In the genomic region with DNA sequence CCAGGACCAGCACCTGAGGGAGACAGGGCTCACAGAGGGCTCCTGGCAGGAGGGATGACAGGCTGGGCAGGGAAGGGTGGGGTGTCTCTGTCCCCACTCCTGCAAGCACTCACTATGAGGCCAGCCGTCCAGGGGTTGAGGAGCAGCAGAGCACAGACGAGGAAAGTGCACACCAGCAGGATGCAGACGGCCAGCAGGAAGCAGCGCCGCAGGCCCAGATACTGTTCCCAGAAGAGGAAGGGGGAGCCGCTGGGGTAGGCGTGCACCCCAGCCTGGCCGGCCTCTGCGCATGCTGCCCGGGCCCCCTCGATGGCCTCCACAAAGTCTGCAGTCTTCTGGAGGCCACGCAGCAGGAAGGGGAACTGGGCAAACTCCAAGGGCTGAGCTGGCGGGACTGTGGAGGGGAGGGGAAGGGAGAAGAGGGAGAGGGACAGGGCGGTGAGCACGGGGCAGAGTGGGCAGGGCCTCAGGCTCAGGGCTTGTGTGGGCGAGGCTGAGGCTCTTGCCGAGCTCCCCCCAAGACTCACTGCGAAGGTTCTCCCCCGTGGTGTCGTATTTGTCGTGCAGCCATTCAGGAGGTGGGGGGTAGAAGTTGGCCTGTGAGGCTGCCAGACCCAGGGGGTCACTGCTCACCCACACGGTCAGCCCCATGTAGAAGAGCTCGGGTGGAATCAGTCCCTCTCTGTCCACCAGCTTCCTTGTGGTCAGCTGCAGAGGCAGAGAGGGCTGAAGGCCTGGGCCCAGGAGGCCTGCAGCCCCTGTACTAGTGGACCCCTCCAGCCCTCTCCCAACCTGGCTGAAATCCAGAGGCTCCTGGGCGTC, we compare ENCODE assay signal across 1 cellular context.
TF ChIP-seq lines count a peak whose summit lies in the region.

No MANE protein-coding gene starts in this region.

TF ChIP-seq in HepG2, 621 proteins besides CTCF, POLR2A, EP300 and RAD21 (continued from another document and continues in another):
- TF ChIP-seq, protein P1, sequence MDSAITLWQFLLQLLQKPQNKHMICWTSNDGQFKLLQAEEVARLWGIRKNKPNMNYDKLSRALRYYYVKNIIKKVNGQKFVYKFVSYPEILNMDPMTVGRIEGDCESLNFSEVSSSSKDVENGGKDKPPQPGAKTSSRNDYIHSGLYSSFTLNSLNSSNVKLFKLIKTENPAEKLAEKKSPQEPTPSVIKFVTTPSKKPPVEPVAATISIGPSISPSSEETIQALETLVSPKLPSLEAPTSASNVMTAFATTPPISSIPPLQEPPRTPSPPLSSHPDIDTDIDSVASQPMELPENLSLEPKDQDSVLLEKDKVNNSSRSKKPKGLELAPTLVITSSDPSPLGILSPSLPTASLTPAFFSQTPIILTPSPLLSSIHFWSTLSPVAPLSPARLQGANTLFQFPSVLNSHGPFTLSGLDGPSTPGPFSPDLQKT (CRISPR knock-in tag; IDR thresholded peaks at IDR 0.05; ENCODE audit: borderline replicate concordance), result no peak
- no peak for TF ChIP-seq ZSCAN29 (CRISPR knock-in tag; conservative IDR thresholded peaks at IDR 0.05)
- peak; percentile 37; the same call in 1 of the 2 replicates for TF ChIP-seq THRA (CRISPR knock-in tag; IDR thresholded peaks at IDR 0.05; ENCODE audit: borderline replicate concordance)
- TF ChIP-seq CC2D1A (CRISPR knock-in tag; IDR thresholded peaks at IDR 0.05), result no peak
- 0 out of 2 replicates have a peak, but pooled peaks have one; percentile 32 for TF ChIP-seq NR2C2 (CRISPR knock-in tag; IDR thresholded peaks at IDR 0.05; ENCODE audit: borderline replicate concordance)
- TF ChIP-seq, protein P2, sequence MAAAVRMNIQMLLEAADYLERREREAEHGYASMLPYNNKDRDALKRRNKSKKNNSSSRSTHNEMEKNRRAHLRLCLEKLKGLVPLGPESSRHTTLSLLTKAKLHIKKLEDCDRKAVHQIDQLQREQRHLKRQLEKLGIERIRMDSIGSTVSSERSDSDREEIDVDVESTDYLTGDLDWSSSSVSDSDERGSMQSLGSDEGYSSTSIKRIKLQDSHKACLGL (CRISPR knock-in tag; IDR thresholded peaks at IDR 0.05), result peak; percentile 46
- peak; percentile 70; the same call in 1 of the 2 replicates for TF ChIP-seq ZNF772 (CRISPR knock-in tag; IDR thresholded peaks at IDR 0.05)
- TF ChIP-seq ZNF550 (CRISPR knock-in tag; IDR thresholded peaks at IDR 0.05; ENCODE audit: borderline replicate concordance), result no peak
- no peak for TF ChIP-seq CBX1 (IDR thresholded peaks at IDR 0.05; ENCODE audit: low read depth)
- TF ChIP-seq NPAS2 (CRISPR knock-in tag; IDR thresholded peaks at IDR 0.05; ENCODE audit: borderline replicate concordance), result no peak
- peak; percentile 73; the same call in 1 of the 2 replicates for TF ChIP-seq BORCS8-MEF2B (CRISPR knock-in tag; IDR thresholded peaks at IDR 0.05)
- TF ChIP-seq LCORL (IDR thresholded peaks at IDR 0.05), result no peak
- TF ChIP-seq LCORL (CRISPR knock-in tag; IDR thresholded peaks at IDR 0.05), result no peak; the same call in 1 of the 2 replicates
- TF ChIP-seq ZNF335 (CRISPR knock-in tag; IDR thresholded peaks at IDR 0.05), result peak; percentile 46
- no peak; the same call in 1 of the 2 replicates for TF ChIP-seq PAX8 (CRISPR knock-in tag; IDR thresholded peaks at IDR 0.05; ENCODE audit: borderline replicate concordance)
- no peak for TF ChIP-seq ZNF850 (CRISPR knock-in tag; conservative IDR thresholded peaks at IDR 0.05)
- no peak for TF ChIP-seq IKZF4 (CRISPR knock-in tag; IDR thresholded peaks at IDR 0.05; ENCODE audit: borderline replicate concordance, low read depth, not compliant biosample characterization)
- TF ChIP-seq MAZ (IDR thresholded peaks at IDR 0.05; ENCODE audit: borderline replicate concordance, low read depth, low read length), result peak; percentile 31; the same call in 1 of the 2 replicates
- 0 out of 2 replicates have a peak, but pooled peaks have one; percentile 23 for TF ChIP-seq MAZ (CRISPR knock-in tag; IDR thresholded peaks at IDR 0.05; ENCODE audit: low read depth)
- no peak for TF ChIP-seq TCF7 (IDR thresholded peaks at IDR 0.05; ENCODE audit: low read depth)
- no peak for TF ChIP-seq MTF2 (CRISPR knock-in tag; IDR thresholded peaks at IDR 0.05; ENCODE audit: borderline replicate concordance)
- TF ChIP-seq ZBTB42 (CRISPR knock-in tag; IDR thresholded peaks at IDR 0.05), result no peak
- TF ChIP-seq ZNF512 (CRISPR knock-in tag; IDR thresholded peaks at IDR 0.05), result peak; percentile 61; the same call in 1 of the 2 replicates
- no peak for TF ChIP-seq U2AF1 (optimal IDR thresholded peaks at IDR 0.05; ENCODE audit: low read depth, low read length)
- TF ChIP-seq ATF7 (IDR thresholded peaks at IDR 0.05), result no peak
- TF ChIP-seq ATF7 (CRISPR knock-in tag; IDR thresholded peaks at IDR 0.05), result no peak; the same call in 1 of the 2 replicates
- TF ChIP-seq ZBTB25 (CRISPR knock-in tag; IDR thresholded peaks at IDR 0.05), result peak; percentile 14; the same call in 1 of the 2 replicates
- no peak for TF ChIP-seq ZFP36L1 (CRISPR knock-in tag; IDR thresholded peaks at IDR 0.05)
- TF ChIP-seq ZFP1 (CRISPR knock-in tag; IDR thresholded peaks at IDR 0.05), result no peak
- no peak for TF ChIP-seq ZNF549 (CRISPR knock-in tag; IDR thresholded peaks at IDR 0.05)
- TF ChIP-seq PAWR (CRISPR knock-in tag; IDR thresholded peaks at IDR 0.05; ENCODE audit: borderline replicate concordance), result no peak
- TF ChIP-seq MTA1 (CRISPR knock-in tag; IDR thresholded peaks at IDR 0.05; ENCODE audit: borderline replicate concordance), result 0 out of 2 replicates have a peak, but pooled peaks have one; percentile 49
- peak; percentile 55; the same call in 1 of the 2 replicates for TF ChIP-seq POLR2AphosphoS5 (IDR thresholded peaks at IDR 0.05; ENCODE audit: low read depth, low read length)
- TF ChIP-seq ZIK1 (CRISPR knock-in tag; IDR thresholded peaks at IDR 0.05; ENCODE audit: borderline replicate concordance, low read depth), result no peak
- peak; percentile 69 for TF ChIP-seq ZSCAN21 (CRISPR knock-in tag; IDR thresholded peaks at IDR 0.05; ENCODE audit: borderline replicate concordance)
- no peak for TF ChIP-seq RERE (CRISPR knock-in tag; IDR thresholded peaks at IDR 0.05; ENCODE audit: low read depth)
- 0 out of 2 replicates have a peak, but pooled peaks have one; percentile 62 for TF ChIP-seq SMAD3 (CRISPR knock-in tag; IDR thresholded peaks at IDR 0.05)
- 0 out of 2 replicates have a peak, but pooled peaks have one; percentile 50 for TF ChIP-seq ZFP37 (CRISPR knock-in tag; IDR thresholded peaks at IDR 0.05; ENCODE audit: borderline replicate concordance)
- TF ChIP-seq EEA1 (CRISPR knock-in tag; IDR thresholded peaks at IDR 0.05; ENCODE audit: borderline replicate concordance), result peak; percentile 60; the same call in 1 of the 2 replicates
- TF ChIP-seq ZNF768 (CRISPR knock-in tag; IDR thresholded peaks at IDR 0.05), result peak; percentile 70; the same call in 1 of the 2 replicates
- TF ChIP-seq, protein P3, sequence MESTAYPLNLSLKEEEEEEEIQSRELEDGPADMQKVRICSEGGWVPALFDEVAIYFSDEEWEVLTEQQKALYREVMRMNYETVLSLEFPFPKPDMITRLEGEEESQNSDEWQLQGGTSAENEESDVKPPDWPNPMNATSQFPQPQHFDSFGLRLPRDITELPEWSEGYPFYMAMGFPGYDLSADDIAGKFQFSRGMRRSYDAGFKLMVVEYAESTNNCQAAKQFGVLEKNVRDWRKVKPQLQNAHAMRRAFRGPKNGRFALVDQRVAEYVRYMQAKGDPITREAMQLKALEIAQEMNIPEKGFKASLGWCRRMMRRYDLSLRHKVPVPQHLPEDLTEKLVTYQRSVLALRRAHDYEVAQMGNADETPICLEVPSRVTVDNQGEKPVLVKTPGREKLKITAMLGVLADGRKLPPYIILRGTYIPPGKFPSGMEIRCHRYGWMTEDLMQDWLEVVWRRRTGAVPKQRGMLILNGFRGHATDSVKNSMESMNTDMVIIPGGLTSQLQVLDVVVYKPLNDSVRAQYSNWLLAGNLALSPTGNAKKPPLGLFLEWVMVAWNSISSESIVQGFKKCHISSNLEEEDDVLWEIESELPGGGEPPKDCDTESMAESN (CRISPR knock-in tag; conservative IDR thresholded peaks at IDR 0.05), result no peak
- TF ChIP-seq SMARCE1 (IDR thresholded peaks at IDR 0.05; ENCODE audit: borderline replicate concordance), result no peak
- peak; percentile 58; the same call in 1 of the 2 replicates for TF ChIP-seq ZMAT3 (CRISPR knock-in tag; conservative IDR thresholded peaks at IDR 0.05)
- TF ChIP-seq SMAD9 (CRISPR knock-in tag; IDR thresholded peaks at IDR 0.05), result no peak
- TF ChIP-seq SCMH1 (CRISPR knock-in tag; IDR thresholded peaks at IDR 0.05; ENCODE audit: borderline replicate concordance), result no peak
- TF ChIP-seq GZF1 (CRISPR knock-in tag; IDR thresholded peaks at IDR 0.05), result peak; percentile 53; the same call in 1 of the 2 replicates
- TF ChIP-seq MAF1 (CRISPR knock-in tag; IDR thresholded peaks at IDR 0.05; ENCODE audit: borderline replicate concordance), result no peak
- TF ChIP-seq ZNF264 (CRISPR knock-in tag; IDR thresholded peaks at IDR 0.05), result 0 out of 2 replicates have a peak, but pooled peaks have one; percentile 1
- TF ChIP-seq ESRRA (CRISPR knock-in tag; IDR thresholded peaks at IDR 0.05; ENCODE audit: low read depth), result peak; percentile 40; the same call in 1 of the 2 replicates
- TF ChIP-seq ZSCAN30 (CRISPR knock-in tag; IDR thresholded peaks at IDR 0.05), result no peak
- TF ChIP-seq ZNF777 (CRISPR knock-in tag; IDR thresholded peaks at IDR 0.05), result peak; percentile 97
- no peak for TF ChIP-seq NFE2L2 (IDR thresholded peaks at IDR 0.05; ENCODE audit: low read length)
- no peak for TF ChIP-seq ZBTB8A (CRISPR knock-in tag; IDR thresholded peaks at IDR 0.05; ENCODE audit: borderline replicate concordance, low read depth)
- TF ChIP-seq MEF2D (CRISPR knock-in tag; IDR thresholded peaks at IDR 0.05), result peak; percentile 68; the same call in 1 of the 2 replicates
- peak; percentile 81 for TF ChIP-seq RBFOX2 (IDR thresholded peaks at IDR 0.05; ENCODE audit: low read depth, low read length)
- 0 out of 2 replicates have a peak, but pooled peaks have one; percentile 49 for TF ChIP-seq HOXD1 (CRISPR knock-in tag; IDR thresholded peaks at IDR 0.05)
- no peak for TF ChIP-seq MED13 (CRISPR knock-in tag; IDR thresholded peaks at IDR 0.05)
- TF ChIP-seq PAF1 (CRISPR knock-in tag; IDR thresholded peaks at IDR 0.05), result no peak
- TF ChIP-seq ZSCAN12 (CRISPR knock-in tag; IDR thresholded peaks at IDR 0.05), result no peak
